ENCODE assay signal across 16 cellular contexts in genomic region chr7:95950698-95951097, GRCh38.
"Had no signal": no experiment of that assay in that cellular context is flagged by ENCODE, and none has a peak within 500 bp of the region (broad histone marks: within the 10 kb centered on the region; RNA-seq: fewer than 3 reads in every experiment).

No MANE protein-coding gene starts in this region.

- H3K4me1 Mint-ChIP-seq: activated CD4-positive, alpha-beta memory T cell treated with anti-CD3 and anti-CD28 coated beads, Interleukin-2, amount 10 ng/mL, durations not matched to agents 7 days and 5 days; activated CD4-positive, alpha-beta T cell treated with anti-CD3 and anti-CD28 coated beads for 36 hours; activated naive CD8-positive, alpha-beta T cell treated with anti-CD3 and anti-CD28 coated beads for 36 hours; naive thymus-derived CD4-positive, alpha-beta T cell had no signal

- H3K36me3 ChIP-seq: ascending aorta, cardiac muscle cell, neutrophil, stomach had no signal

- H3K9me3 Mint-ChIP-seq: activated CD4-positive, alpha-beta memory T cell treated with anti-CD3 and anti-CD28 coated beads, Interleukin-2, amount 10 ng/mL, durations not matched to agents 7 days and 5 days; activated naive CD8-positive, alpha-beta T cell treated with anti-CD3 and anti-CD28 coated beads for 36 hours; activated T-cell treated with anti-CD3 and anti-CD28 coated beads, Interleukin-2, amount 50 U/mL, for 72 hours; naive thymus-derived CD4-positive, alpha-beta T cell had no signal

- H3K4me1 ChIP-seq: ascending aorta had no signal

- H3K27ac ChIP-seq: ascending aorta, cardiac muscle cell, neutrophil, stomach, VCaP had no signal

- H3K4me3 ChIP-seq: ascending aorta, cardiac muscle cell, stomach had no signal

- H3K4me3 Mint-ChIP-seq: activated CD4-positive, alpha-beta memory T cell treated with anti-CD3 and anti-CD28 coated beads, Interleukin-2, amount 10 ng/mL, durations not matched to agents 7 days and 5 days; activated CD4-positive, alpha-beta T cell treated with anti-CD3 and anti-CD28 coated beads for 36 hours; activated naive CD8-positive, alpha-beta T cell treated with anti-CD3 and anti-CD28 coated beads for 36 hours; activated T-cell treated with anti-CD3 and anti-CD28 coated beads, Interleukin-2, amount 50 U/mL, for 72 hours; naive thymus-derived CD4-positive, alpha-beta T cell had no signal

- ATAC-seq: activated CD4-positive, alpha-beta T cell treated with anti-CD3 and anti-CD28 coated beads for 36 hours; activated T-cell treated with anti-CD3 and anti-CD28 coated beads, Interleukin-2, amount 50 U/mL, for 72 hours; left colon; naive thymus-derived CD4-positive, alpha-beta T cell had no signal

- H3K27ac Mint-ChIP-seq: activated CD4-positive, alpha-beta memory T cell treated with anti-CD3 and anti-CD28 coated beads, Interleukin-2, amount 10 ng/mL, durations not matched to agents 7 days and 5 days; activated CD4-positive, alpha-beta T cell treated with anti-CD3 and anti-CD28 coated beads for 36 hours; activated naive CD8-positive, alpha-beta T cell treated with anti-CD3 and anti-CD28 coated beads for 36 hours; activated T-cell treated with anti-CD3 and anti-CD28 coated beads, Interleukin-2, amount 50 U/mL, for 72 hours; naive thymus-derived CD4-positive, alpha-beta T cell had no signal

- H3K9me3 ChIP-seq: ascending aorta, neutrophil, stomach had no signal

- H3K27me3 ChIP-seq: ascending aorta, cardiac muscle cell, neutrophil, stomach had no signal

- DNase-seq: activated CD4-positive, alpha-beta memory T cell treated with anti-CD3 and anti-CD28 coated beads, Interleukin-2, amount 10 ng/mL, durations not matched to agents 7 days and 5 days; activated CD4-positive, alpha-beta T cell treated with anti-CD3 and anti-CD28 coated beads for 36 hours; activated CD8-positive, alpha-beta memory T cell treated with anti-CD3 and anti-CD28 coated beads, Interleukin-2, amount 50 U/mL, for 4 hours; activated gamma-delta T cell treated with Interleukin-2 at 50 U/mL for 16 hours; activated naive CD8-positive, alpha-beta T cell treated with anti-CD3 and anti-CD28 coated beads for 36 hours; activated T-cell treated with anti-CD3 and anti-CD28 coated beads, Interleukin-2, amount 50 U/mL, for 72 hours; left colon; naive thymus-derived CD4-positive, alpha-beta T cell; retina; stimulated activated CD4-positive, alpha-beta T cell treated with anti-CD3 and anti-CD28 coated beads, Interleukin-4, amount 100 ng/mL, for 4 hours; stomach had no signal

- H3K36me3 Mint-ChIP-seq: activated naive CD8-positive, alpha-beta T cell treated with anti-CD3 and anti-CD28 coated beads for 36 hours; naive thymus-derived CD4-positive, alpha-beta T cell had no signal

- FAIRE-seq: colon had no signal
